Comparison of ENCODE assay signal across 2 cellular contexts in genomic region chr16:67936124-67936875, GRCh38.
TF ChIP-seq lines count a peak whose summit lies in the region.

Gene PSMB10, minus strand, starts transcription at chr16:67936850. Its CDS starts 101 bp downstream, at chr16:67936749.

TF ChIP-seq in SK-N-SH, 30 proteins besides CTCF, POLR2A, EP300 and RAD21 (continued from another document):
- TF ChIP-seq MEF2A (IDR thresholded peaks at IDR 0.05; ENCODE audit: borderline replicate concordance, low read depth) (no peak), RFX5 (IDR thresholded peaks at IDR 0.05; ENCODE audit: low read length) (no peak), TCF12 (IDR thresholded peaks at IDR 0.05) (no peak), MAX (IDR thresholded peaks at IDR 0.05; ENCODE audit: low read depth) (no peak), FOSL2 (IDR thresholded peaks at IDR 0.05; ENCODE audit: borderline replicate concordance, low read depth) (0 out of 2 replicates have a peak, but pooled peaks have one; percentile 5), REST (IDR thresholded peaks at IDR 0.05; ENCODE audit: low read depth, low read length) (no peak; the same call in 1 of the 2 replicates), TAF1 (IDR thresholded peaks at IDR 0.05; ENCODE audit: borderline replicate concordance, low read depth, low read length) (peak; percentile 19; the same call in 1 of the 2 replicates), CHD2 (IDR thresholded peaks at IDR 0.05; ENCODE audit: low read length, partially characterized antibody) (no peak)

TF ChIP-seq in GM12878, 131 proteins besides CTCF, POLR2A, EP300 and RAD21 (continued from another document and continues in another):
- TF ChIP-seq NR2C2 (IDR thresholded peaks at IDR 0.05; ENCODE audit: borderline replicate concordance, control insufficient read depth, insufficient read length, low read depth): no peak
- TF ChIP-seq NFIC (IDR thresholded peaks at IDR 0.05; ENCODE audit: low read depth, low read length): no peak
- no peak for TF ChIP-seq PBX3 (IDR thresholded peaks at IDR 0.05; ENCODE audit: insufficient replicate concordance, low read depth, low read length)
- TF ChIP-seq MLLT1 (IDR thresholded peaks at IDR 0.05): 0 out of 2 replicates have a peak, but pooled peaks have one; percentile 50
- peak; percentile 33 for TF ChIP-seq E2F8 (IDR thresholded peaks at IDR 0.05; ENCODE audit: low read depth, partially characterized antibody)
- TF ChIP-seq YY1 (IDR thresholded peaks at IDR 0.05; ENCODE audit: low read depth, low read length): 0 out of 2 replicates have a peak, but pooled peaks have one; percentile 7
- TF ChIP-seq ZZZ3 (IDR thresholded peaks at IDR 0.05; ENCODE audit: control insufficient read depth, insufficient read length, low read depth): no peak
- no peak for TF ChIP-seq SREBF2 (IDR thresholded peaks at IDR 0.05; ENCODE audit: low read length)
- TF ChIP-seq NR2C1 (IDR thresholded peaks at IDR 0.05): no peak
- no peak for TF ChIP-seq MYC (IDR thresholded peaks at IDR 0.05; ENCODE audit: insufficient read depth, insufficient read length, insufficient replicate concordance, low read length, severe bottlenecking)
- peak; percentile 14 for TF ChIP-seq SIX5 (IDR thresholded peaks at IDR 0.05; ENCODE audit: low read depth, low read length, severe bottlenecking)
- TF ChIP-seq IRF4 (IDR thresholded peaks at IDR 0.05; ENCODE audit: low read depth, low read length): no peak
- TF ChIP-seq MEF2A (IDR thresholded peaks at IDR 0.05; ENCODE audit: insufficient read depth, low read depth, low read length): no peak
- no peak for TF ChIP-seq RBBP5 (conservative IDR thresholded peaks at IDR 0.05)
- no peak for TF ChIP-seq CBX5 (IDR thresholded peaks at IDR 0.05; ENCODE audit: low read depth)
- TF ChIP-seq TAF1 (IDR thresholded peaks at IDR 0.05; ENCODE audit: borderline replicate concordance, low read depth, low read length): peak; percentile 79; the same call in 1 of the 2 replicates
- TF ChIP-seq JUND (IDR thresholded peaks at IDR 0.05; ENCODE audit: low read depth, low read length): no peak
- no peak for TF ChIP-seq IKZF1 (conservative IDR thresholded peaks at IDR 0.05)
- TF ChIP-seq SUZ12 (IDR thresholded peaks at IDR 0.05; ENCODE audit: unreplicated experiment): no peak
- TF ChIP-seq HDAC2 (IDR thresholded peaks at IDR 0.05): no peak
- TF ChIP-seq SIN3A (IDR thresholded peaks at IDR 0.05; ENCODE audit: low read depth, low read length): no peak; the same call in 1 of the 2 replicates
- peak; percentile 57 for TF ChIP-seq E4F1 (IDR thresholded peaks at IDR 0.05; ENCODE audit: borderline replicate concordance, partially characterized antibody)
- no peak for TF ChIP-seq CUX1 (IDR thresholded peaks at IDR 0.05; ENCODE audit: insufficient replicate concordance, low read depth, low read length)
- TF ChIP-seq GATAD2B (conservative IDR thresholded peaks at IDR 0.05; ENCODE audit: low read depth): 0 out of 2 replicates have a peak, but pooled peaks have one; percentile 13
- TF ChIP-seq ZNF592 (IDR thresholded peaks at IDR 0.05): no peak
- TF ChIP-seq POLR2AphosphoS2 (IDR thresholded peaks at IDR 0.05; ENCODE audit: low read depth, low read length): peak; percentile 66; the same call in 1 of the 2 replicates
- peak; percentile 89 for TF ChIP-seq POLR2AphosphoS5 (IDR thresholded peaks at IDR 0.05; ENCODE audit: low read length)
- TF ChIP-seq ESRRA (IDR thresholded peaks at IDR 0.05; ENCODE audit: low read length): no peak
- 0 out of 2 replicates have a peak, but pooled peaks have one; percentile 52 for TF ChIP-seq CREM (IDR thresholded peaks at IDR 0.05; ENCODE audit: low read depth)
- TF ChIP-seq ASH2L (IDR thresholded peaks at IDR 0.05; ENCODE audit: borderline replicate concordance, low read depth): 0 out of 2 replicates have a peak, but pooled peaks have one; percentile 24
- TF ChIP-seq RFX5 (IDR thresholded peaks at IDR 0.05; ENCODE audit: low read depth, low read length): no peak
- TF ChIP-seq KLF5 (IDR thresholded peaks at IDR 0.05; ENCODE audit: partially characterized antibody): peak; percentile 62
- TF ChIP-seq MXI1 (IDR thresholded peaks at IDR 0.05; ENCODE audit: low read depth, low read length): no peak
